Comparison of ENCODE assay signal across 1 cellular context in genomic region chr20:44776977-44777376, GRCh38.
TF ChIP-seq lines count a peak whose summit lies in the region.

No MANE protein-coding gene starts in this region.

TF ChIP-seq in HepG2, 621 proteins besides CTCF, POLR2A, EP300 and RAD21 (continued from another document and continues in another):
- TF ChIP-seq MLXIP (CRISPR knock-in tag; IDR thresholded peaks at IDR 0.05; ENCODE audit: borderline replicate concordance), result no peak
- no peak; the same call in 1 of the 2 replicates for TF ChIP-seq EED (CRISPR knock-in tag; IDR thresholded peaks at IDR 0.05)
- TF ChIP-seq ZNF772 (CRISPR knock-in tag; IDR thresholded peaks at IDR 0.05), result no peak; the same call in 1 of the 2 replicates
- TF ChIP-seq MAF1 (CRISPR knock-in tag; IDR thresholded peaks at IDR 0.05; ENCODE audit: borderline replicate concordance), result peak; percentile 80; the same call in 1 of the 2 replicates
- TF ChIP-seq KDM3A (CRISPR knock-in tag; IDR thresholded peaks at IDR 0.05; ENCODE audit: low read depth), result no peak
- no peak for TF ChIP-seq ZNF713 (CRISPR knock-in tag; IDR thresholded peaks at IDR 0.05)
- no peak for TF ChIP-seq ZBTB7B (CRISPR knock-in tag; IDR thresholded peaks at IDR 0.05)
- TF ChIP-seq ZNF317 (CRISPR knock-in tag; IDR thresholded peaks at IDR 0.05), result 0 out of 2 replicates have a peak, but pooled peaks have one; percentile 23
- no peak for TF ChIP-seq TRIM24 (CRISPR knock-in tag; IDR thresholded peaks at IDR 0.05)
- TF ChIP-seq, protein P1, sequence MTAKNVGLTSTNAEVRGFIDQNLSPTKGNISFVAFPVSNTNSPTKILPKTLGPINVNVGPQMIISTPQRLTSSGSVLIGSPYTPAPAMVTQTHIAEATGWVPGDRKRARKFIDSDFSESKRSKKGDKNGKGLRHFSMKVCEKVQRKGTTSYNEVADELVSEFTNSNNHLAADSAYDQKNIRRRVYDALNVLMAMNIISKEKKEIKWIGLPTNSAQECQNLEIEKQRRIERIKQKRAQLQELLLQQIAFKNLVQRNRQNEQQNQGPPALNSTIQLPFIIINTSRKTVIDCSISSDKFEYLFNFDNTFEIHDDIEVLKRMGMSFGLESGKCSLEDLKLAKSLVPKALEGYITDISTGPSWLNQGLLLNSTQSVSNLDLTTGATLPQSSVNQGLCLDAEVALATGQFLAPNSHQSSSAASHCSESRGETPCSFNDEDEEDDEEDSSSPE (CRISPR knock-in tag; IDR thresholded peaks at IDR 0.05), result no peak
- no peak for TF ChIP-seq NFE2L1 (CRISPR knock-in tag; IDR thresholded peaks at IDR 0.05; ENCODE audit: borderline replicate concordance)
- TF ChIP-seq ATF2 (CRISPR knock-in tag; IDR thresholded peaks at IDR 0.05), result peak; percentile 43; the same call in 1 of the 2 replicates
- TF ChIP-seq, protein P2, sequence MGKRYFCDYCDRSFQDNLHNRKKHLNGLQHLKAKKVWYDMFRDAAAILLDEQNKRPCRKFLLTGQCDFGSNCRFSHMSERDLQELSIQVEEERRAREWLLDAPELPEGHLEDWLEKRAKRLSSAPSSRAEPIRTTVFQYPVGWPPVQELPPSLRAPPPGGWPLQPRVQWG (CRISPR knock-in tag; IDR thresholded peaks at IDR 0.05; ENCODE audit: borderline replicate concordance, low read depth), result no peak
- TF ChIP-seq ZGPAT (CRISPR knock-in tag; IDR thresholded peaks at IDR 0.05), result no peak
- no peak for TF ChIP-seq KDM5A (IDR thresholded peaks at IDR 0.05; ENCODE audit: borderline replicate concordance, low read length)
- TF ChIP-seq HDAC2 (CRISPR knock-in tag; IDR thresholded peaks at IDR 0.05), result peak; percentile 67; the same call in 1 of the 2 replicates
- no peak for TF ChIP-seq MXD1 (CRISPR knock-in tag; IDR thresholded peaks at IDR 0.05)
- no peak for TF ChIP-seq ZKSCAN5 (CRISPR knock-in tag; IDR thresholded peaks at IDR 0.05)
- TF ChIP-seq E2F2 (CRISPR knock-in tag; IDR thresholded peaks at IDR 0.05; ENCODE audit: borderline replicate concordance), result no peak
- peak; percentile 50; the same call in 1 of the 2 replicates for TF ChIP-seq SIX4 (CRISPR knock-in tag; IDR thresholded peaks at IDR 0.05)
- TF ChIP-seq CEBPZ (IDR thresholded peaks at IDR 0.05; ENCODE audit: low read length), result no peak
- TF ChIP-seq ZNF431 (CRISPR knock-in tag; IDR thresholded peaks at IDR 0.05; ENCODE audit: borderline replicate concordance, low read depth), result 0 out of 2 replicates have a peak, but pooled peaks have one; percentile 29
- TF ChIP-seq PAWR (CRISPR knock-in tag; IDR thresholded peaks at IDR 0.05; ENCODE audit: borderline replicate concordance), result no peak
- no peak for TF ChIP-seq ZNF598 (CRISPR knock-in tag; IDR thresholded peaks at IDR 0.05; ENCODE audit: borderline replicate concordance)
- TF ChIP-seq ZNF703 (CRISPR knock-in tag; IDR thresholded peaks at IDR 0.05; ENCODE audit: borderline replicate concordance), result no peak
- TF ChIP-seq IRX3 (CRISPR knock-in tag; IDR thresholded peaks at IDR 0.05; ENCODE audit: borderline replicate concordance, low read depth), result peak; percentile 84; the same call in 1 of the 2 replicates
- TF ChIP-seq KLF6 (CRISPR knock-in tag; IDR thresholded peaks at IDR 0.05), result peak; percentile 83
- TF ChIP-seq HMG20B (CRISPR knock-in tag; conservative IDR thresholded peaks at IDR 0.05), result no peak
- peak; percentile 29; the same call in 1 of the 2 replicates for TF ChIP-seq KAT8 (CRISPR knock-in tag; IDR thresholded peaks at IDR 0.05)
- TF ChIP-seq CSRNP1 (CRISPR knock-in tag; IDR thresholded peaks at IDR 0.05), result no peak
- TF ChIP-seq PRDM4 (CRISPR knock-in tag; IDR thresholded peaks at IDR 0.05; ENCODE audit: borderline replicate concordance), result no peak
- TF ChIP-seq, protein P3, sequence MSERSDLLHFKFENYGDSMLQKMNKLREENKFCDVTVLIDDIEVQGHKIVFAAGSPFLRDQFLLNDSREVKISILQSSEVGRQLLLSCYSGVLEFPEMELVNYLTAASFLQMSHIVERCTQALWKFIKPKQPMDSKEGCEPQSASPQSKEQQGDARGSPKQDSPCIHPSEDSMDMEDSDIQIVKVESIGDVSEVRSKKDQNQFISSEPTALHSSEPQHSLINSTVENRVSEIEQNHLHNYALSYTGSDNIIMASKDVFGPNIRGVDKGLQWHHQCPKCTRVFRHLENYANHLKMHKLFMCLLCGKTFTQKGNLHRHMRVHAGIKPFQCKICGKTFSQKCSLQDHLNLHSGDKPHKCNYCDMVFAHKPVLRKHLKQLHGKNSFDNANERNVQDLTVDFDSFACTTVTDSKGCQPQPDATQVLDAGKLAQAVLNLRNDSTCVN (CRISPR knock-in tag; IDR thresholded peaks at IDR 0.05; ENCODE audit: borderline replicate concordance), result no peak
- no peak for TF ChIP-seq SMC3 (IDR thresholded peaks at IDR 0.05; ENCODE audit: low read length)
- TF ChIP-seq RXRA (CRISPR knock-in tag; IDR thresholded peaks at IDR 0.05), result no peak
- TF ChIP-seq HNRNPL (IDR thresholded peaks at IDR 0.05; ENCODE audit: low read depth, low read length), result no peak
- no peak for TF ChIP-seq HMGXB4 (CRISPR knock-in tag; IDR thresholded peaks at IDR 0.05; ENCODE audit: borderline replicate concordance in 1 of 2, low read depth in 1 of 2)
- no peak for TF ChIP-seq PHF8 (CRISPR knock-in tag; IDR thresholded peaks at IDR 0.05)
- TF ChIP-seq ZNF768 (CRISPR knock-in tag; IDR thresholded peaks at IDR 0.05), result no peak
- TF ChIP-seq GABPA (IDR thresholded peaks at IDR 0.05; ENCODE audit: low read depth, low read length), result no peak
- TF ChIP-seq GABPA (CRISPR knock-in tag; IDR thresholded peaks at IDR 0.05; ENCODE audit: low read depth), result no peak
- TF ChIP-seq ZNF878 (CRISPR knock-in tag; IDR thresholded peaks at IDR 0.05), result 0 out of 2 replicates have a peak, but pooled peaks have one; percentile 28
- no peak for TF ChIP-seq CBX1 (IDR thresholded peaks at IDR 0.05; ENCODE audit: low read depth)
